In genomic region chr3:18396428-18396827, GRCh38 we compare ENCODE assay signal across 1 cellular context.
TF ChIP-seq lines count a peak whose summit lies in the region.

No MANE protein-coding gene starts in this region.

TF ChIP-seq in IMR-90, 13 proteins besides CTCF, POLR2A, EP300 and RAD21:
- TF ChIP-seq MAZ (IDR thresholded peaks at IDR 0.05; ENCODE audit: borderline replicate concordance, low read depth, low read length) (no peak), CEBPB (IDR thresholded peaks at IDR 0.05; ENCODE audit: low read depth, low read length) (peak; percentile 61)
TF ChIP-seq in IMR-90: peak in this region for 1.
